ENCODE assay signal across 8 cellular contexts in the genomic region with DNA sequence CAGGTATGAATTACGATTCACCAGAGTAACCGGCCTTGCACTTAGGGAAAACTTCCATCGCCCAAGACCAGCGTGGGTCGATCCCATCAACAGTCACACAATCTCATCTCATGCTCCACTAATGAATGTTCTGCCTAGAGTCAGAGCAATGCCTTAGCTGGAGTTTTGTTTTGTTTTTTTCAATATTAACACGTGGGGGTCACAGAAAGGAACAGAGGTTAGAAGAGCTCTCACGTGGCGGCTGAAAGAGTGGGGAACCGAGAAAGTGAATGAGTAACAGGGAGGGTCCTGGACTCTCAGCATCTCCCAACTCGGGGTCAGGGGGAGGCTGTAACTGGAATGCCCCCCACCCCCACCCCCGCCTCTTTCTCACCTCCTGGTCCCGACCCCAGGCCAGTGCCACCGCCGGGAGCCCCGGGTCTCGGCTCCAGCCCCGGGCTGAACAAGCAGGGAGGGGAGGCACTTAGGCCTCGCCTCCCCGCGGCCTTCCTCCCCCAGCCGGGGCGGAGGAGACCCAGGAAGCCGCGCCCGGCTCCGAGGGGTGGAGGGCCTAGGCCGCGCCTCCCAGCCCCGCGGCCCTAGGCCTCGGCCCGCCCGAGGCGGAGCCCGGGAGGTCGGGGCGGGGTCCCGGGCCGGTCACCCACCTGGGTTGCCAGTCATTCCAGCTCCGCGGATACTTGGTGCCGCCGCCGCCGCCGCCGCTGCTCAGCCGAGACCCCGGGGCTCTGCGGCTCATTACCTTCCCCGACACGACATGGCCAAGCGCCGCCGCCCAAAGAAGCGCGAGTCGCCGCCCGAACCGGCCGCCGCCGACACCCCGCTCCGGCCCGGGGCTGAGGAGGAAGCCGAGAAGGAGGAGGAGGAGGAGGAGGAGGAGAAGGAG. TPM values are rescaled to one million over a fixed set of nuclear protein-coding genes. Genes with fewer than 3 reads are reported as not detected.
A peak's percentile ranks its signal among the peaks of the same experiment; 100 is the strongest.
DNase-seq lines count a peak whose midpoint lies in the region; ATAC-seq, FAIRE-seq and TF ChIP-seq lines count a peak whose summit lies in the region.
"Not testable (repeated sequence)": the region's sequence is repeated elsewhere in the genome, so short reads cannot be mapped to it uniquely, and the experiment has no call there.

No MANE protein-coding gene starts in this region.

- not testable (repeated sequence) for H3F3A ChIP-seq in smooth muscle cell (ENCODE audit: low read depth)

- H3K4me3 Mint-ChIP-seq in activated CD4-positive, alpha-beta T cell treated with anti-CD3 and anti-CD28 coated beads, Interleukin-2, amount 10 ng/mL, durations not matched to agents 24 days and 14 days: peak overlapping the region; percentile 94
- peak overlapping the region; percentile 95 for H3K4me3 Mint-ChIP-seq in chondrocyte (ENCODE audit: unreplicated experiment)

- H3K4me3 ChIP-seq in kidney (ENCODE audit: low read length in 2 of 2) (peak overlapping the region; percentile 66 to 79), smooth muscle cell (peak overlapping the region; percentile 98)

- H3K4me2 ChIP-seq in smooth muscle cell: peak overlapping the region; percentile 96

- peak overlapping the region; percentile 90 to 93 for H3K27ac ChIP-seq in kidney (ENCODE audit: low read depth in 2 of 2, low read length in 2 of 2)
- peak overlapping the region; percentile 94 for H3K27ac ChIP-seq in smooth muscle cell (ENCODE audit: low read depth)

- TF ChIP-seq CTCF in chondrocyte (IDR thresholded peaks at IDR 0.05); kidney (IDR thresholded peaks at IDR 0.05; ENCODE audit: borderline replicate concordance, extremely low read depth, insufficient read depth); smooth muscle cell (IDR thresholded peaks at IDR 0.05; ENCODE audit: borderline replicate concordance, insufficient read depth, poor library complexity, severe bottlenecking): not testable (repeated sequence)

- H3K27me3 Mint-ChIP-seq in activated CD4-positive, alpha-beta T cell treated with anti-CD3 and anti-CD28 coated beads, Interleukin-2, amount 10 ng/mL, durations not matched to agents 24 days and 14 days; chondrocyte (ENCODE audit: low read depth): not testable (repeated sequence)

- peaks cover 25% of the 10 kb centered on the region for H3K4me1 Mint-ChIP-seq in activated CD4-positive, alpha-beta T cell treated with anti-CD3 and anti-CD28 coated beads, Interleukin-2, amount 10 ng/mL, durations not matched to agents 24 days and 14 days
- peaks cover 34% of the 10 kb centered on the region for H3K4me1 Mint-ChIP-seq in chondrocyte (ENCODE audit: low read depth)

- intact Hi-C loops in activated CD4-positive, alpha-beta T cell treated with anti-CD3 and anti-CD28 coated beads, Interleukin-2, amount 10 ng/mL, durations not matched to agents 24 days and 14 days (cut with micrococcal nuclease): loop anchor here (1.0 to 5.0 kb wide), 4 partner anchors 42 to 597 kb away; a partner anchor contains a TSS
- intact Hi-C loops in kidney (cut with DNase I): not testable (repeated sequence)

- H3K36me3 ChIP-seq in kidney (ENCODE audit: control insufficient read depth in 1 of 2, insufficient read depth in 2 of 2, low read length in 2 of 2); smooth muscle cell (ENCODE audit: low read depth): not testable (repeated sequence)

- peak overlapping the region; percentile 87 for H2AFZ ChIP-seq in smooth muscle cell (ENCODE audit: low read depth)

- not testable (repeated sequence) for H3K9me3 ChIP-seq in kidney (ENCODE audit: control insufficient read depth in 1 of 2, low read length in 2 of 2); smooth muscle cell (replicated peaks; ENCODE audit: low read depth)

- H3K36me3 Mint-ChIP-seq in activated CD4-positive, alpha-beta T cell treated with anti-CD3 and anti-CD28 coated beads, Interleukin-2, amount 10 ng/mL, durations not matched to agents 24 days and 14 days (ENCODE audit: low read depth): peaks cover 12% of the 10 kb centered on the region
- not testable (repeated sequence) for H3K36me3 Mint-ChIP-seq in chondrocyte (ENCODE audit: low read depth)

- not testable (repeated sequence) for H3K27me3 ChIP-seq in smooth muscle cell (ENCODE audit: low read depth)

- not testable (repeated sequence) for H3K4me1 ChIP-seq in kidney (ENCODE audit: control insufficient read depth in 1 of 2, insufficient read depth in 1 of 2, low read depth in 1 of 2, low read length in 2 of 2)
- peaks cover 15% of the 10 kb centered on the region for H3K4me1 ChIP-seq in smooth muscle cell (ENCODE audit: low read depth)

- peaks cover 50% of the 10 kb centered on the region for H4K20me1 ChIP-seq in smooth muscle cell (ENCODE audit: low read depth)

- peaks cover 53% of the 10 kb centered on the region for H3K79me2 ChIP-seq in smooth muscle cell (ENCODE audit: low read depth)

- H3K9me3 Mint-ChIP-seq in activated CD4-positive, alpha-beta T cell treated with anti-CD3 and anti-CD28 coated beads, Interleukin-2, amount 10 ng/mL, durations not matched to agents 24 days and 14 days; chondrocyte (ENCODE audit: low read depth): not testable (repeated sequence)

- peak overlapping the region; percentile 96 for H3K27ac Mint-ChIP-seq in activated CD4-positive, alpha-beta T cell treated with anti-CD3 and anti-CD28 coated beads, Interleukin-2, amount 10 ng/mL, durations not matched to agents 24 days and 14 days
- peak overlapping the region; percentile 93 for H3K27ac Mint-ChIP-seq in chondrocyte (ENCODE audit: unreplicated experiment)

- ATAC-seq in GM18909 (IDR thresholded peaks at IDR 0.05; ENCODE audit: poor library complexity, unreplicated experiment) (peak; percentile 51), HG03060 (IDR thresholded peaks at IDR 0.05; ENCODE audit: low read depth, unreplicated experiment) (peak; percentile 8)

- H3K9ac ChIP-seq in kidney (ENCODE audit: low read length in 2 of 2) (peak overlapping the region; percentile 7 to 10), smooth muscle cell (ENCODE audit: low read depth) (peak overlapping the region; percentile 96)

- WGBS in smooth muscle cell (ENCODE audit: low lambda C conversion rate): under 1% methylated on average over 15 of the region's 68 CpGs

- FAIRE-seq in kidney (lab: Jason Lieb, UNC): not testable (repeated sequence)

- DNase-seq in A172 (ENCODE audit: low spot score) (peak; percentile 41), NCI-H510A treated with DMSO at 0.1 percent for 48 hours (lab: John Stamatoyannopoulos, UW) (peak; percentile 75), kidney (peak; percentile 87), smooth muscle cell (lab: John Stamatoyannopoulos, UW; ENCODE audit: unreplicated experiment) (peak; percentile 22)
- DNase-seq in activated CD4-positive, alpha-beta T cell treated with anti-CD3 and anti-CD28 coated beads, Interleukin-2, amount 10 ng/mL, durations not matched to agents 24 days and 14 days: peak; percentile 94
- not testable (repeated sequence) for DNase-seq in chondrocyte (ENCODE audit: low spot score)

RNA-seq across cellular contexts. Expression of a gene that starts 0.7 kb away (rescaled TPM):
- total RNA-seq in A172 (2014; rRNA removed; shearing (Covaris generic)): 32.9 and 34.0 TPM in 2 replicates
- total RNA-seq in activated CD4-positive, alpha-beta T cell treated with anti-CD3 and anti-CD28 coated beads, Interleukin-2, amount 10 ng/mL, durations not matched to agents 24 days and 14 days: 146 and 148 TPM in 2 replicates
- total RNA-seq in chondrocyte (61.3 to 69.6 TPM (median 65.8 TPM) in 3 replicates), kidney (94.4 TPM), smooth muscle cell (43.2 and 45.4 TPM in 2 replicates)
- polyA plus RNA-seq in kidney (ENCODE audit: insufficient read depth, low read depth, low replicate concordance) (4.9 TPM), smooth muscle cell (4.9 and 15.8 TPM in 2 replicates)

RNA-seq across cellular contexts. Expression of a gene that starts 58.2 kb away (rescaled TPM):
- total RNA-seq in A172 (2014; rRNA removed; shearing (Covaris generic)): 0.84 and 1.2 TPM in 2 replicates
- total RNA-seq in activated CD4-positive, alpha-beta T cell treated with anti-CD3 and anti-CD28 coated beads, Interleukin-2, amount 10 ng/mL, durations not matched to agents 24 days and 14 days: not detected in 2 replicates
- total RNA-seq in chondrocyte (1.2 to 1.8 TPM (median 1.6 TPM) in 3 replicates), kidney (1.2 TPM), smooth muscle cell (1.4 and 1.7 TPM in 2 replicates)
- polyA plus RNA-seq in kidney (ENCODE audit: insufficient read depth, low read depth, low replicate concordance) (0.30 TPM), smooth muscle cell (0.54 and 1.0 TPM in 2 replicates)
